In the genomic region with DNA sequence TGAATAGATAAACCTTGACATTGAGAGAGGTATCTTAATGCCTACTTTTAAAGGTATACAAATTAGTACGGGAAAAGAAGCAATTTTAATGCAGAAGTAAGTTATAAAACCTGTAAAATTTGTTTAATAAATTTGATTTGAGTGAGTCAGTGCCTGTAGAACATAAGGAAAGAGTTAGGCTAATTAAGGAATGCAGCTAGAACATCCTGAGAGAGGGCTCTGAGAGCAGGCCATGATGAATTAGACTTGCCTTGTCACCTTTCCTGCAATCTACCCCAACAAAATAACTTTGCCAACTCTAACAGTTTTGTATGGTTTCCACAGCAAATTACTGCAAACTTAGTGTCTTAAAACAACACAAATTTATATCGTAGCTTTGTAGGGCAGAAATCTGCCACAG, we compare ENCODE assay signal across 22 cellular contexts.
"Had no signal": no experiment of that assay in that cellular context is flagged by ENCODE, and none has a peak within 500 bp of the region (broad histone marks: within the 10 kb centered on the region; RNA-seq: fewer than 3 reads in every experiment).

No MANE protein-coding gene starts in this region.

- H3K27me3 ChIP-seq: breast epithelium, dorsolateral prefrontal cortex, gastrocnemius medialis, heart right ventricle, right lobe of liver, spleen, tibial nerve had no signal

- H3K27ac ChIP-seq: breast epithelium, dorsolateral prefrontal cortex, gastrocnemius medialis, heart right ventricle, psoas muscle, right lobe of liver, spleen, tibial nerve had no signal

- H3K4me1 ChIP-seq: breast epithelium, psoas muscle, right lobe of liver, spleen had no signal

- DNase-seq: activated CD4-positive, alpha-beta T cell treated with anti-CD3 and anti-CD28 coated beads, Interleukin-2, amount 50 U/mL, for 48 hours; activated CD4-positive, CD25-positive, alpha-beta regulatory T cell treated with anti-CD3 and anti-CD28 coated beads, Interleukin-2, amount 50 U/mL, for 72 hours; activated CD8-positive, alpha-beta memory T cell treated with anti-CD3 and anti-CD28 coated beads, Interleukin-2, amount 10 ng/mL, durations not matched to agents 7 days and 5 days; activated effector memory CD4-positive, alpha-beta T cell treated with Interleukin-2 at 50 U/mL for 16 hours; activated T-cell treated with anti-CD3 and anti-CD28 coated beads, Interleukin-2, amount 50 U/mL, for 24 hours; amygdala; dorsolateral prefrontal cortex; gastrocnemius medialis; heart right ventricle; islet precursor cell; left ventricle myocardium superior; mesenchymal stem cell; occipital lobe; psoas muscle; right lobe of liver; spleen; stimulated activated CD4-positive, alpha-beta T cell treated with anti-CD3 and anti-CD28 coated beads, Interleukin-2, amount 100 ng/mL, for 24 hours; stimulated activated naive B cell treated with anti-CD40 and anti-IgM and Interleukin-4, amounts not matched to agents 10 μg/mL and 1 μg/mL and 100 μg/mL, for 72 hours; T-helper 9 cell had no signal

- H3K9me3 ChIP-seq: breast epithelium, gastrocnemius medialis, heart right ventricle, psoas muscle, right lobe of liver, spleen, tibial nerve had no signal

- H3K4me3 ChIP-seq: breast epithelium, dorsolateral prefrontal cortex, gastrocnemius medialis, heart right ventricle, psoas muscle, right lobe of liver, spleen, tibial nerve had no signal

- H3K36me3 ChIP-seq: breast epithelium, gastrocnemius medialis, heart right ventricle, right lobe of liver, spleen, tibial nerve had no signal

- ATAC-seq: activated CD8-positive, alpha-beta memory T cell treated with anti-CD3 and anti-CD28 coated beads, Interleukin-2, amount 10 ng/mL, durations not matched to agents 7 days and 5 days; activated naive CD4-positive, alpha-beta T cell treated with anti-CD3 and anti-CD28 coated beads, Interleukin-2, amount 50 U/mL, for 72 hours; gastrocnemius medialis; heart right ventricle; left ventricle myocardium superior; psoas muscle; right lobe of liver; stimulated activated naive B cell treated with anti-CD40 and anti-IgM and Interleukin-4, amounts not matched to agents 10 μg/mL and 1 μg/mL and 100 μg/mL, for 72 hours had no signal
